Comparison of ENCODE assay signal across 9 cellular contexts in the genomic region with DNA sequence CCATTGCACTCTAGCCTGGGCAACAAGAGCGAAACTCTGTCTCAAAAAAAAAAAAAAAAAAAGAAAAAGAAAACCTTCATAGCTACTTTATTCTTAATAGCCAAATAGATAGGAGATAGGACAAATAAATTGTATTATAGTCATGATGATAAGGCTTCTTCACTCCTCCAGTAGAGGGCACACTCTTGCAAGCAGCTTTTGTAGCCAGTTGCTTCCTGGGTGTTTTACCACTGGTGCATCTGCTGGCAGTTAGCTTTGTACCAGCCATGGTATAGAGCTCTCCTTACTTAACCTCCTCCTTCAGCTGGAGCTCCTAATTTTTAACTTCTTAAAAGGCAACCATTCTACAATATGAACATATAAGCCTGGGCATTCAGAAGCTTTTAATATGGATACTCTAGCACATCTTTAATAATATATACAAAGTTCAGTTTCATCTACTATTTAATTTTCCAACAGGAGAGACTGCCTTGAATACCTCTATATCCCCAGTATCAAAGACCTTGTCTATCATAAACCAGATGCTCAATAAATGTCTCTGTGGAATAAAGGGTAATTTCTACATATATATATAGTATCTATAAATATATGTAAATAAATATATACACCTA. TPM values are rescaled to one million over a fixed set of nuclear protein-coding genes. Genes with fewer than 3 reads are reported as not detected.
DNase-seq lines count a peak whose midpoint lies in the region; ATAC-seq and FAIRE-seq lines count a peak whose summit lies in the region.
"Had no signal": no experiment of that assay in that cellular context is flagged by ENCODE, and none has a peak within 500 bp of the region (broad histone marks: within the 10 kb centered on the region; RNA-seq: fewer than 3 reads in every experiment).

No MANE protein-coding gene starts in this region.

- no peaks in the 10 kb centered on the region for H3K4me1 Mint-ChIP-seq in activated naive CD4-positive, alpha-beta T cell treated with anti-CD3 and anti-CD28 coated beads for 36 hours (ENCODE audit: low read depth)
- no peaks in the 10 kb centered on the region for H3K4me1 Mint-ChIP-seq in activated CD4-positive, alpha-beta memory T cell treated with anti-CD3 and anti-CD28 coated beads, Interleukin-2, amount 10 ng/mL, durations not matched to agents 7 days and 5 days

- H3K4me3 Mint-ChIP-seq in activated naive CD4-positive, alpha-beta T cell treated with anti-CD3 and anti-CD28 coated beads for 36 hours, result no peak overlapping the region
- no peak overlapping the region for H3K4me3 Mint-ChIP-seq in activated CD4-positive, alpha-beta memory T cell treated with anti-CD3 and anti-CD28 coated beads, Interleukin-2, amount 10 ng/mL, durations not matched to agents 7 days and 5 days

- no peaks in the 10 kb centered on the region for H3K27me3 Mint-ChIP-seq in activated naive CD4-positive, alpha-beta T cell treated with anti-CD3 and anti-CD28 coated beads for 36 hours (ENCODE audit: low read depth)
- peaks cover 18% of the 10 kb centered on the region for H3K27me3 Mint-ChIP-seq in activated CD4-positive, alpha-beta memory T cell treated with anti-CD3 and anti-CD28 coated beads, Interleukin-2, amount 10 ng/mL, durations not matched to agents 7 days and 5 days

- peak; percentile 66 for ATAC-seq in HG03066 (IDR thresholded peaks at IDR 0.05; ENCODE audit: low read depth, unreplicated experiment)

- DNase-seq in activated naive CD4-positive, alpha-beta T cell treated with anti-CD3 and anti-CD28 coated beads for 36 hours, result peak; percentile 60
- no peak for DNase-seq in activated naive CD4-positive, alpha-beta T cell treated with anti-CD3 and anti-CD28 coated beads, Interleukin-2, amount 50 U/mL, for 16 hours
- DNase-seq in NCI-H460 (ENCODE audit: extremely low read depth, low read depth), result peak; percentile 50
- peak; percentile 46 for DNase-seq in activated CD4-positive, alpha-beta memory T cell treated with anti-CD3 and anti-CD28 coated beads, Interleukin-2, amount 10 ng/mL, durations not matched to agents 7 days and 5 days
- DNase-seq in frontal cortex (ENCODE audit: low spot score in 2 of 2), result peak; percentile 13 to 21
- peak; percentile 58 for DNase-seq in putamen (ENCODE audit: low spot score)
- no peak for DNase-seq in NK-92 (lab: John Stamatoyannopoulos, UW; ENCODE audit: unreplicated experiment)

- intact Hi-C loops in activated naive CD4-positive, alpha-beta T cell treated with anti-CD3 and anti-CD28 coated beads for 36 hours (cut with micrococcal nuclease), result loop anchor here (1.0 to 5.0 kb wide), 5 partner anchors 36 to 245 kb away; a partner anchor contains a TSS

- H3K27ac Mint-ChIP-seq in activated naive CD4-positive, alpha-beta T cell treated with anti-CD3 and anti-CD28 coated beads for 36 hours, result no peak overlapping the region
- H3K27ac Mint-ChIP-seq in activated CD4-positive, alpha-beta memory T cell treated with anti-CD3 and anti-CD28 coated beads, Interleukin-2, amount 10 ng/mL, durations not matched to agents 7 days and 5 days, result no peak overlapping the region

- no peaks in the 10 kb centered on the region for H3K36me3 Mint-ChIP-seq in activated naive CD4-positive, alpha-beta T cell treated with anti-CD3 and anti-CD28 coated beads for 36 hours (ENCODE audit: low read depth)
- no peaks in the 10 kb centered on the region for H3K36me3 Mint-ChIP-seq in activated CD4-positive, alpha-beta memory T cell treated with anti-CD3 and anti-CD28 coated beads, Interleukin-2, amount 10 ng/mL, durations not matched to agents 7 days and 5 days (ENCODE audit: low read depth)

- CTCF ChIA-PET in activated naive CD4-positive, alpha-beta T cell treated with anti-CD3 and anti-CD28 coated beads for 36 hours (lab: Charles Lee), result interaction anchor here (0.6 to 5.0 kb wide), 29 partner anchors 8 to 597 kb away, joined by 3 to 105 read pairs (median 3); a partner anchor contains a TSS
- CTCF ChIA-PET in activated CD4-positive, alpha-beta memory T cell treated with anti-CD3 and anti-CD28 coated beads, Interleukin-2, amount 10 ng/mL, durations not matched to agents 7 days and 5 days (lab: Charles Lee), result interaction anchor here (0.7 to 4.9 kb wide), 32 partner anchors 9 to 607 kb away, joined by 3 to 105 read pairs (median 4); a partner anchor contains a TSS

- H3K9me3 Mint-ChIP-seq in activated naive CD4-positive, alpha-beta T cell treated with anti-CD3 and anti-CD28 coated beads for 36 hours, result no peaks in the 10 kb centered on the region
- no peaks in the 10 kb centered on the region for H3K9me3 Mint-ChIP-seq in activated CD4-positive, alpha-beta memory T cell treated with anti-CD3 and anti-CD28 coated beads, Interleukin-2, amount 10 ng/mL, durations not matched to agents 7 days and 5 days

- POLR2A ChIA-PET in activated CD4-positive, alpha-beta memory T cell treated with anti-CD3 and anti-CD28 coated beads, Interleukin-2, amount 10 ng/mL, durations not matched to agents 7 days and 5 days (lab: Charles Lee), result interaction anchor here (1.0 kb wide), 2 partner anchors 69 to 245 kb away, joined by 3 to 4 read pairs; no protein-coding TSS in a partner anchor

- no peak for FAIRE-seq in frontal cortex (lab: Jason Lieb, UNC)
- FAIRE-seq: endometrium had no signal

RNA-seq across cellular contexts. Expression of a gene that starts 35.8 kb away (rescaled TPM):
- total RNA-seq in activated naive CD4-positive, alpha-beta T cell treated with anti-CD3 and anti-CD28 coated beads for 36 hours, result 10 to 100 TPM; 13.8 to 14.0 TPM
- 20.5 and 25.3 TPM in 2 replicates for total RNA-seq in NCI-H460 (2014; rRNA removed; shearing (Covaris generic))
- polyA plus RNA-seq in NCI-H460 (2014; cell fraction: nucleus; rRNA removed), result 3.2 and 5.1 TPM in 2 replicates
- total RNA-seq in activated CD4-positive, alpha-beta memory T cell treated with anti-CD3 and anti-CD28 coated beads, Interleukin-2, amount 10 ng/mL, durations not matched to agents 7 days and 5 days, result 1 to 10 TPM; 2.9 TPM
- total RNA-seq in frontal cortex, result 56.7 TPM

Comparison
In these comparisons a context has a peak if more than half of its experiments do, and no peak if none do; other contexts are left out.
1. DNase-seq: peak in activated naive CD4-positive, alpha-beta T cell treated with anti-CD3 and anti-CD28 coated beads for 36 hours (single experiment), NCI-H460 (single experiment), activated CD4-positive, alpha-beta memory T cell treated with anti-CD3 and anti-CD28 coated beads, Interleukin-2, amount 10 ng/mL, durations not matched to agents 7 days and 5 days (single experiment), frontal cortex (2 of 2) and putamen (single experiment); none in activated naive CD4-positive, alpha-beta T cell treated with anti-CD3 and anti-CD28 coated beads, Interleukin-2, amount 50 U/mL, for 16 hours (single experiment) and NK-92 (single experiment).